Comparison of ENCODE assay signal across 9 cellular contexts in genomic region chr1:209335090-209335692, GRCh38.
DNase-seq lines count a peak whose midpoint lies in the region; ATAC-seq and TF ChIP-seq lines count a peak whose summit lies in the region.
"Had no signal": no experiment of that assay in that cellular context is flagged by ENCODE, and none has a peak within 500 bp of the region (broad histone marks: within the 10 kb centered on the region; RNA-seq: fewer than 3 reads in every experiment).

No MANE protein-coding gene starts in this region.

- no peaks in the 10 kb centered on the region for H3K36me3 ChIP-seq in esophagus squamous epithelium
- no peaks in the 10 kb centered on the region for H3K36me3 ChIP-seq in CD4-positive, alpha-beta memory T cell (ENCODE audit: insufficient read depth, low read length)

- no peaks in the 10 kb centered on the region for H3K4me1 ChIP-seq in esophagus squamous epithelium
- no peaks in the 10 kb centered on the region for H3K4me1 ChIP-seq in CD4-positive, alpha-beta memory T cell (ENCODE audit: insufficient read depth, low read length)

- TF ChIP-seq POLR2A in esophagus squamous epithelium (IDR thresholded peaks at IDR 0.05): no peak

- intact Hi-C loops in esophagus squamous epithelium (cut with DNase I): no loop called here
- intact Hi-C loops in CD4-positive, alpha-beta memory T cell (cut with micrococcal nuclease): no loop called here

- no peaks in the 10 kb centered on the region for H3K4me1 Mint-ChIP-seq in stimulated activated effector memory CD8-positive, alpha-beta T cell treated with anti-CD3 and anti-CD28 coated beads, Interleukin-12 subunit alpha, Interleukin-12 subunit beta, amount 100 ng/mL, for 72 hours
- no peaks in the 10 kb centered on the region for H3K4me1 Mint-ChIP-seq in CD4-positive, alpha-beta memory T cell

- no peak overlapping the region for H3K4me3 Mint-ChIP-seq in stimulated activated effector memory CD8-positive, alpha-beta T cell treated with anti-CD3 and anti-CD28 coated beads, Interleukin-12 subunit alpha, Interleukin-12 subunit beta, amount 100 ng/mL, for 72 hours
- H3K4me3 Mint-ChIP-seq in CD4-positive, alpha-beta memory T cell: no peak overlapping the region
- H3K4me3 Mint-ChIP-seq: activated naive CD8-positive, alpha-beta T cell had no signal

- H3K27me3 ChIP-seq in esophagus squamous epithelium: no peaks in the 10 kb centered on the region
- no peaks in the 10 kb centered on the region for H3K27me3 ChIP-seq in CD4-positive, alpha-beta memory T cell (ENCODE audit: insufficient read depth, low read length)

- CTCF ChIA-PET in CD4-positive, alpha-beta memory T cell (lab: Charles Lee; ENCODE audit: partially characterized antibody): interaction anchor here (1.0 kb wide), 1 partner anchor 8 kb away, joined by 3 read pairs; no protein-coding TSS in a partner anchor

- ATAC-seq in GM18870 (IDR thresholded peaks at IDR 0.05; ENCODE audit: unreplicated experiment) (peak; percentile 61), HG03103 (IDR thresholded peaks at IDR 0.05; ENCODE audit: low read depth, unreplicated experiment) (peak; percentile 97)
- ATAC-seq in stimulated activated effector memory CD8-positive, alpha-beta T cell treated with anti-CD3 and anti-CD28 coated beads, Interleukin-12 subunit alpha, Interleukin-12 subunit beta, amount 100 ng/mL, for 72 hours: peak; percentile 31

- H3K9me3 Mint-ChIP-seq in stimulated activated effector memory CD8-positive, alpha-beta T cell treated with anti-CD3 and anti-CD28 coated beads, Interleukin-12 subunit alpha, Interleukin-12 subunit beta, amount 100 ng/mL, for 72 hours: no peaks in the 10 kb centered on the region
- no peaks in the 10 kb centered on the region for H3K9me3 Mint-ChIP-seq in CD4-positive, alpha-beta memory T cell

- DNase-seq in NCI-H524 (lab: John Stamatoyannopoulos, UW) (peak; percentile 9 to 30), NCI-H524 treated with DMSO at 0.1 percent for 48 hours (lab: John Stamatoyannopoulos, UW) (no peak), OCI-M1 (lab: John Stamatoyannopoulos, UW) (peak; percentile 40), esophagus squamous epithelium (lab: John Stamatoyannopoulos, UW) (no peak)
- DNase-seq in stimulated activated effector memory CD8-positive, alpha-beta T cell treated with anti-CD3 and anti-CD28 coated beads, Interleukin-12 subunit alpha, Interleukin-12 subunit beta, amount 100 ng/mL, for 72 hours (ENCODE audit: low spot score in 2 of 2): no peak
- DNase-seq in CD4-positive, alpha-beta memory T cell: no peak

- POLR2A ChIA-PET in CD4-positive, alpha-beta memory T cell (lab: Charles Lee; ENCODE audit: partially characterized antibody): no interaction called here

- peak in 5 of 6 experiments; percentile 32 to 64 (median 54) for TF ChIP-seq CTCF in esophagus squamous epithelium (IDR thresholded peaks at IDR 0.05)

- no peaks in the 10 kb centered on the region for H3K36me3 Mint-ChIP-seq in stimulated activated effector memory CD8-positive, alpha-beta T cell treated with anti-CD3 and anti-CD28 coated beads, Interleukin-12 subunit alpha, Interleukin-12 subunit beta, amount 100 ng/mL, for 72 hours
- H3K36me3 Mint-ChIP-seq in CD4-positive, alpha-beta memory T cell: no peaks in the 10 kb centered on the region
- H3K36me3 Mint-ChIP-seq: activated naive CD8-positive, alpha-beta T cell had no signal

- no peaks in the 10 kb centered on the region for H3K9me3 ChIP-seq in esophagus squamous epithelium
- no peaks in the 10 kb centered on the region for H3K9me3 ChIP-seq in CD4-positive, alpha-beta memory T cell (ENCODE audit: control insufficient read depth in 1 of 2, low read length in 2 of 2)

- no peak overlapping the region for H3K27ac ChIP-seq in esophagus squamous epithelium
- no peak overlapping the region for H3K27ac ChIP-seq in CD4-positive, alpha-beta memory T cell (ENCODE audit: low read depth, low read length)

- peaks cover 11 to 17% of the 10 kb centered on the region in 2 donors for H3K27me3 Mint-ChIP-seq in CD4-positive, alpha-beta memory T cell

- H3K4me3 ChIP-seq in esophagus squamous epithelium: no peak overlapping the region
- H3K4me3 ChIP-seq in CD4-positive, alpha-beta memory T cell (ENCODE audit: low read length in 2 of 2): no peak overlapping the region

- no peak overlapping the region for H3K27ac Mint-ChIP-seq in stimulated activated effector memory CD8-positive, alpha-beta T cell treated with anti-CD3 and anti-CD28 coated beads, Interleukin-12 subunit alpha, Interleukin-12 subunit beta, amount 100 ng/mL, for 72 hours
- H3K27ac Mint-ChIP-seq in CD4-positive, alpha-beta memory T cell: no peak overlapping the region
- H3K27ac Mint-ChIP-seq: activated naive CD8-positive, alpha-beta T cell had no signal

- WGBS in esophagus squamous epithelium, 2 donors: 37 to 38% methylated on average over 3 of the region's 3 CpGs

Comparison
In these comparisons a context has a peak if more than half of its experiments do, and no peak if none do; other contexts are left out.
1. DNase-seq: peak in NCI-H524 (2 of 2) and OCI-M1 (single experiment); none in NCI-H524 treated with DMSO at 0.1 percent for 48 hours (single experiment), esophagus squamous epithelium (single experiment), stimulated activated effector memory CD8-positive, alpha-beta T cell treated with anti-CD3 and anti-CD28 coated beads, Interleukin-12 subunit alpha, Interleukin-12 subunit beta, amount 100 ng/mL, for 72 hours (0 of 2) and CD4-positive, alpha-beta memory T cell (0 of 5).
2. ATAC-seq: peak in every context shown above with its lines; median percentile 97 in HG03103; 61 in GM18870; 31 in stimulated activated effector memory CD8-positive, alpha-beta T cell treated with anti-CD3 and anti-CD28 coated beads, Interleukin-12 subunit alpha, Interleukin-12 subunit beta, amount 100 ng/mL, for 72 hours.